In the genomic region with DNA sequence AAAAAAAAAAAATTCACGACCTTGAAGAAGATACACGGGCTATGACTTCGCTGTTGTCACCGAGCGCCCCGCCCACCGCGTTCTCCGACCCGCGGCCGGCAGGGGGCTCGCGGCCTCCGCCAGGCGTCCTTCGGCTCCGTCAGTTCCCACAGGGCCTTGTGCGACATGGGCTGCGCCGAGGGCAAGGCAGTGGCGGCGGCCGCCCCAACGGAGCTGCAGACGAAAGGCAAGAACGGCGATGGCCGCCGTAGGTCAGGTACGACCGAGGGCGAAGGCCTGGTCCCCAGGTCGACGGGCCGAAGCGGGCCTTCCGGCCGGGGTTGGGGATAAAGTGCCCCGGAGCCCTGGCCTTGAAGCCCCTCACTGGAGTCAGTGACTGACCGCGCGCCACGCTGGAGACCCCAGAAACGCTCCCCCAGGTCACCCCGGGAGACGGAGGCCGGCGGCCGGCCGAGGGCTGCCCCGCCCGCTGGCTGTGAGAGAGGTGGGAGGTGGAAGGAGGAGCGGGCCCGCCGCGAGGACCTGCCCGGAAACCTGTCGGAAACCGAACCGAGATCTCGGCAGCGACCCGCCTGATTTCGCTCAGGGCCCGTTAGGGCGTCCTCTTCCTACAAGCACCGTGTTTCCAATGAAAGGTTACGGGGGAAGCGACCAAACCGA, we compare ENCODE assay signal across 8 cellular contexts. TPM values are rescaled to one million over a fixed set of nuclear protein-coding genes. Genes with fewer than 3 reads are reported as not detected.
A peak's percentile ranks its signal among the peaks of the same experiment; 100 is the strongest.
DNase-seq lines count a peak whose midpoint lies in the region; ATAC-seq and TF ChIP-seq lines count a peak whose summit lies in the region.

A gene (plus strand): TSS at position 142 of the 660 bp plus-strand sequence. CDS start 24 bp downstream, at position 166.

- intact Hi-C loops in lower lobe of right lung (cut with DNase I) = loop anchor here (5.0 to 10.0 kb wide), 2 partner anchors 72 to 139 kb away; no protein-coding TSS in a partner anchor

- H3K4me1 ChIP-seq in ectodermal cell (ENCODE audit: control insufficient read depth, insufficient read depth, low read length) (no peaks in the 10 kb centered on the region), lower lobe of right lung (peaks cover 37% of the 10 kb centered on the region)

- peak; percentile 78 for DNase-seq in EL
- DNase-seq in MG63 = peak; percentile 82
- DNase-seq in activated CD4-positive, alpha-beta T cell treated with anti-CD3 and anti-CD28 coated beads, Interleukin-2, amount 50 U/mL, for 48 hours = peak; percentile 83 to 87
- DNase-seq in lower lobe of right lung = peak; percentile 92
- peak; percentile 78 for DNase-seq in stimulated activated CD4-positive, alpha-beta T cell treated with anti-CD3 and anti-CD28 coated beads, Interleukin-4, amount 100 ng/mL, for 48 hours (ENCODE audit: low read depth in 2 of 2)
- DNase-seq in superior temporal gyrus (ENCODE audit: extremely low spot score) = no peak

- ATAC-seq in GM21786 (IDR thresholded peaks at IDR 0.05; ENCODE audit: unreplicated experiment) (peak; percentile 91), lower lobe of right lung (peak; percentile 95 to 96)

- H3K27me3 ChIP-seq in MG63 = no peaks in the 10 kb centered on the region
- peaks cover 23% of the 10 kb centered on the region for H3K27me3 ChIP-seq in ectodermal cell (ENCODE audit: control insufficient read depth, insufficient read depth, low read length, poor library complexity, severe bottlenecking)
- no peaks in the 10 kb centered on the region for H3K27me3 ChIP-seq in lower lobe of right lung (ENCODE audit: low read depth)

- WGBS in ectodermal cell, 2 experiments = 2 to 3% methylated on average over 71 of the region's 71 CpGs

- H3K27ac ChIP-seq in ectodermal cell (ENCODE audit: insufficient read depth, low read depth, low read length, poor library complexity, severe bottlenecking) = no peak within 1 kb of the TSS
- H3K27ac ChIP-seq in lower lobe of right lung = peak within 1 kb of the TSS; percentile 78

- peak; percentile 94 for TF ChIP-seq CTCF in lower lobe of right lung (IDR thresholded peaks at IDR 0.05)

- no peaks in the 10 kb centered on the region for H3K9me3 ChIP-seq in MG63
- H3K9me3 ChIP-seq in ectodermal cell (ENCODE audit: control insufficient read depth, low read length) = no peaks in the 10 kb centered on the region
- no peaks in the 10 kb centered on the region for H3K9me3 ChIP-seq in lower lobe of right lung

- H3K4me3 ChIP-seq in MG63 (peak within 1 kb of the TSS; percentile 56), ectodermal cell (ENCODE audit: insufficient read depth, low read depth, low read length) (peak within 1 kb of the TSS; percentile 51), lower lobe of right lung (peak within 1 kb of the TSS; percentile 60)

- no peaks in the 10 kb centered on the region for H3K36me3 ChIP-seq in MG63
- no peaks in the 10 kb centered on the region for H3K36me3 ChIP-seq in ectodermal cell (ENCODE audit: control insufficient read depth, insufficient read depth, low read length)
- no peaks in the 10 kb centered on the region for H3K36me3 ChIP-seq in lower lobe of right lung

RNA-seq across cellular contexts. Expression of the gene that starts here (rescaled TPM):
- 924 and 1,093 TPM in 2 replicates for total RNA-seq in MG63 (2014; rRNA removed; shearing (Covaris generic); ENCODE audit: low replicate concordance)
- polyA plus RNA-seq in ectodermal cell (2013, experiment 1 of 4) = 104 TPM
- polyA plus RNA-seq in ectodermal cell (2013, experiment 2 of 4) = 105 TPM
- polyA plus RNA-seq in ectodermal cell (2013, experiment 3 of 4) = 62.0 TPM
- 58.2 TPM for polyA plus RNA-seq in ectodermal cell (2013, experiment 4 of 4)
- 144 TPM for total RNA-seq in lower lobe of right lung
